Comparison of ENCODE assay signal across 32 cellular contexts in genomic region chr12:11183009-11183408, GRCh38. TPM values are rescaled to one million over a fixed set of nuclear protein-coding genes. Genes with fewer than 3 reads are reported as not detected.
"Had no signal": no experiment of that assay in that cellular context is flagged by ENCODE, and none has a peak within 500 bp of the region (broad histone marks: within the 10 kb centered on the region; RNA-seq: fewer than 3 reads in every experiment).

No MANE protein-coding gene starts in this region.

- H3K9me3 Mint-ChIP-seq: activated naive CD4-positive, alpha-beta T cell treated with anti-CD3 and anti-CD28 coated beads for 36 hours; activated naive CD8-positive, alpha-beta T cell treated with anti-CD3 and anti-CD28 coated beads for 36 hours; natural killer cell; neural progenitor cell; stimulated activated naive CD8-positive, alpha-beta T cell treated with anti-CD3 and anti-CD28 coated beads, Interleukin-15, Interleukin-2, amounts not matched to agents 100 ng/mL and 50 ng/mL, for 24 hours; type B pancreatic cell had no signal

- H3K4me3 ChIP-seq: adrenal gland, body of pancreas, gastrocnemius medialis, left lung, lung, neural progenitor cell, spleen, vagina had no signal

- H3K27ac ChIP-seq: adrenal gland, body of pancreas, gastrocnemius medialis, left lung, neural progenitor cell, spleen, vagina had no signal

- H3K4me1 Mint-ChIP-seq: natural killer cell, neural progenitor cell had no signal

- H3K27me3 Mint-ChIP-seq: activated naive CD8-positive, alpha-beta T cell treated with anti-CD3 and anti-CD28 coated beads for 36 hours; stimulated activated naive CD8-positive, alpha-beta T cell treated with anti-CD3 and anti-CD28 coated beads, Interleukin-15, Interleukin-2, amounts not matched to agents 100 ng/mL and 50 ng/mL, for 24 hours had no signal

- ATAC-seq: activated CD8-positive, alpha-beta memory T cell treated with anti-CD3 and anti-CD28 coated beads, Interleukin-2, amount 10 ng/mL, durations not matched to agents 7 days and 5 days; activated CD8-positive, alpha-beta T cell treated with anti-CD3 and anti-CD28 coated beads, Interleukin-2, amount 10 ng/mL, durations not matched to agents 7 days and 5 days; body of pancreas; gastrocnemius medialis; left lung; natural killer cell; right cardiac atrium had no signal

- H3K4me1 ChIP-seq: adrenal gland, body of pancreas, gastrocnemius medialis, left lung, spleen, vagina had no signal

- H3K9me3 ChIP-seq: adrenal gland, body of pancreas, gastrocnemius medialis, left lung, spleen, vagina had no signal

- H3K36me3 Mint-ChIP-seq: activated naive CD8-positive, alpha-beta T cell treated with anti-CD3 and anti-CD28 coated beads for 36 hours; natural killer cell; neural progenitor cell; type B pancreatic cell had no signal

- H3K36me3 ChIP-seq: adrenal gland, gastrocnemius medialis, left lung, neural progenitor cell, spleen, vagina had no signal

- DNase-seq: activated CD4-positive, alpha-beta T cell treated with anti-CD3 and anti-CD28 coated beads for 1 hour; activated CD4-positive, alpha-beta T cell treated with anti-CD3 and anti-CD28 coated beads, Interleukin-2, amount 50 U/mL, for 1 hour; activated CD8-positive, alpha-beta memory T cell treated with anti-CD3 and anti-CD28 coated beads, Interleukin-2, amount 10 ng/mL, durations not matched to agents 7 days and 5 days; activated CD8-positive, alpha-beta T cell treated with anti-CD3 and anti-CD28 coated beads, Interleukin-2, amount 10 ng/mL, durations not matched to agents 7 days and 5 days; activated effector memory CD4-positive, alpha-beta T cell treated with anti-CD3 and anti-CD28 coated beads, Interleukin-2, amount 50 U/mL, for 16 hours; activated naive CD4-positive, alpha-beta T cell treated with anti-CD3 and anti-CD28 coated beads for 36 hours; activated naive CD8-positive, alpha-beta T cell treated with anti-CD3 and anti-CD28 coated beads for 36 hours; adrenal gland; aorta; body of pancreas; effector CD8-positive, alpha-beta T cell; erythroblast; gastrocnemius medialis; glutamatergic neuron; left lung; mesendoderm; natural killer cell; right cardiac atrium; spleen; substantia nigra; T1000 had no signal

- H3K27ac Mint-ChIP-seq: activated CD8-positive, alpha-beta memory T cell treated with anti-CD3 and anti-CD28 coated beads, Interleukin-2, amount 10 ng/mL, durations not matched to agents 7 days and 5 days; activated CD8-positive, alpha-beta T cell treated with anti-CD3 and anti-CD28 coated beads, Interleukin-2, amount 10 ng/mL, durations not matched to agents 7 days and 5 days; activated naive CD4-positive, alpha-beta T cell treated with anti-CD3 and anti-CD28 coated beads for 36 hours; activated naive CD8-positive, alpha-beta T cell treated with anti-CD3 and anti-CD28 coated beads for 36 hours; natural killer cell; neural progenitor cell; stimulated activated naive CD8-positive, alpha-beta T cell treated with anti-CD3 and anti-CD28 coated beads, Interleukin-15, Interleukin-2, amounts not matched to agents 100 ng/mL and 50 ng/mL, for 24 hours; type B pancreatic cell had no signal

- FAIRE-seq: colon, islet of Langerhans had no signal

- H3K27me3 ChIP-seq: adrenal gland, body of pancreas, gastrocnemius medialis, left lung, neural progenitor cell, spleen, vagina had no signal

- H3K4me3 Mint-ChIP-seq: activated CD8-positive, alpha-beta memory T cell treated with anti-CD3 and anti-CD28 coated beads, Interleukin-2, amount 10 ng/mL, durations not matched to agents 7 days and 5 days; activated CD8-positive, alpha-beta T cell treated with anti-CD3 and anti-CD28 coated beads, Interleukin-2, amount 10 ng/mL, durations not matched to agents 7 days and 5 days; activated naive CD4-positive, alpha-beta T cell treated with anti-CD3 and anti-CD28 coated beads for 36 hours; activated naive CD8-positive, alpha-beta T cell treated with anti-CD3 and anti-CD28 coated beads for 36 hours; natural killer cell; neural progenitor cell; stimulated activated naive CD8-positive, alpha-beta T cell treated with anti-CD3 and anti-CD28 coated beads, Interleukin-15, Interleukin-2, amounts not matched to agents 100 ng/mL and 50 ng/mL, for 24 hours; type B pancreatic cell had no signal

RNA-seq across cellular contexts. Expression of gene TAS2R42, which starts 3.7 kb away (rescaled TPM):
- total RNA-seq: activated CD8-positive, alpha-beta memory T cell treated with anti-CD3 and anti-CD28 coated beads, Interleukin-2, amount 10 ng/mL, durations not matched to agents 7 days and 5 days; activated CD8-positive, alpha-beta T cell treated with anti-CD3 and anti-CD28 coated beads, Interleukin-2, amount 10 ng/mL, durations not matched to agents 7 days and 5 days; activated naive CD4-positive, alpha-beta T cell treated with anti-CD3 and anti-CD28 coated beads for 36 hours; activated naive CD8-positive, alpha-beta T cell treated with anti-CD3 and anti-CD28 coated beads for 36 hours; adrenal gland; aorta; body of pancreas; dermis microvascular lymphatic vessel endothelial cell; gastrocnemius medialis; left lung; lung; mononuclear cell; natural killer cell; omental fat pad; pulmonary artery endothelial cell; right cardiac atrium; spleen; vagina had no signal
